Comparison of ENCODE assay signal across 21 cellular contexts in the genomic region with DNA sequence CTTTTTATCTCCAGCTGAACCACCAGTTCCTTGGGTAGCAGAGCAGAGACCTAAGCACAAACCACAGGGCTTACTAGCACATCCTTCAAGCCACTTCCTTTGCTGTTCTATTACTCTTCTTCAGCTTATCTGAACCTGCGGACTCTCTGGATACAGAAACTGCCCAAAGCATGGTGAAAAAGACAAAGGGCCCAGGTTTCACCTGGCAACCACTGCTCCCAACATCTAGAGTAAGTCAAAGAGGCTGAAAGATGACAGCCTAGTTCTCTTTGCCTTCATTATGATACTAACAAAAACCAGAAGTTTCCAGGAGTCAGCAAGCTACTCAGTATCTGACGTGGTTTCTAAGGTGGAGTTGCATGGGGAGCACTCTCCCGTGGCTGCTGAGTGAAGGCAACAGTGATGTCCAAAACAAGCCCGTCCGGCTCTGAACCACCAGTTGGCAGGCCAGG. TPM values are rescaled to one million over a fixed set of nuclear protein-coding genes. Genes with fewer than 3 reads are reported as not detected.
A peak's percentile ranks its signal among the peaks of the same experiment; 100 is the strongest.
DNase-seq lines count a peak whose midpoint lies in the region; ATAC-seq, FAIRE-seq and TF ChIP-seq lines count a peak whose summit lies in the region.
"Had no signal": no experiment of that assay in that cellular context is flagged by ENCODE, and none has a peak within 500 bp of the region (broad histone marks: within the 10 kb centered on the region; RNA-seq: fewer than 3 reads in every experiment).

No MANE protein-coding gene starts in this region.

- intact Hi-C loops in psoas muscle (cut with DNase I), result loop anchor here in 1 of 2 donors (5.0 kb wide), 1 partner anchor 43 kb away; a partner anchor contains a TSS
- intact Hi-C loops in HepG2 (cut with micrococcal nuclease; ENCODE audit: unreplicated experiment), result no loop called here

- no peak for FAIRE-seq in HepG2 (lab: Jason Lieb, UNC)
- FAIRE-seq: endometrium, GM12891 had no signal

- 87 to 96% (median 88%) methylated on average over 5 of the region's 5 CpGs for WGBS in psoas muscle, 3 donors
- 95% methylated on average over 5 of the region's 5 CpGs for WGBS in HepG2 (ENCODE audit: low lambda C conversion rate)

- no peaks in the 10 kb centered on the region for H3K9me3 Mint-ChIP-seq in activated T-cell treated with anti-CD3 and anti-CD28 coated beads, Interleukin-2, amount 50 U/mL, for 24 hours
- H3K9me3 Mint-ChIP-seq in activated naive CD8-positive, alpha-beta T cell (ENCODE audit: low read depth), result no peaks in the 10 kb centered on the region

- TF ChIP-seq RAD21 in HepG2 (CRISPR knock-in tag; IDR thresholded peaks at IDR 0.05), result no peak

- ATAC-seq in T-helper 17 cell, result peak; percentile 89
- no peak for ATAC-seq in psoas muscle
- ATAC-seq in HG03196 (IDR thresholded peaks at IDR 0.05; ENCODE audit: unreplicated experiment), result no peak
- ATAC-seq in HepG2, result no peak
- ATAC-seq: left lung, Panc1 had no signal

- no peak for TF ChIP-seq POLR2A in HepG2 (IDR thresholded peaks at IDR 0.05; ENCODE audit: insufficient read depth in 1 of 2, low read depth in 2 of 2, low read length in 2 of 2)

- CTCF ChIA-PET in HepG2 (lab: Yijun Ruan, JAX; ENCODE audit: low intra/inter-chr PET ratio, low total read pairs), result no interaction called here

- in situ Hi-C loops in HepG2 (cut with HindIII; ENCODE audit: extremely low pct_ligation_motif_present, low pct_unique_long_range_greater_than_20kb), result no loop called here

- no peak for DNase-seq in activated T-cell treated with anti-CD3 and anti-CD28 coated beads, Interleukin-2, amount 50 U/mL, for 24 hours
- DNase-seq in activated T-cell treated with anti-CD3 and anti-CD28 coated beads for 4 hours (no peak), T-helper 17 cell (no peak), psoas muscle (no peak), SKM-1 treated with dmso at 0.1 percent for 144 hours (lab: John Stamatoyannopoulos, UW; ENCODE audit: unreplicated experiment) (no peak), HepG2 (ENCODE audit: low spot score) (no peak)
- DNase-seq: activated CD4-positive, alpha-beta T cell treated with anti-CD3 and anti-CD28 coated beads for 48 hours; left lung; MV-4-11; NCI-H187 treated with DMSO at 0.1 percent for 48 hours; NCI-H226; occipital lobe; T-helper 9 cell had no signal

- H4K20me1 ChIP-seq in HepG2 (ENCODE audit: insufficient read depth, low read length), result no peaks in the 10 kb centered on the region
- H4K20me1 ChIP-seq: BLaER1 had no signal

- POLR2A ChIA-PET in HepG2 (lab: Yijun Ruan, JAX), result interaction anchor here (0.9 kb wide), 1 partner anchor 321 kb away, joined by 3 read pairs; no protein-coding TSS in a partner anchor

- H3K4me3 ChIP-seq in psoas muscle, result no peak overlapping the region
- H3K4me3 ChIP-seq in HepG2 (replicated peaks in 1 of 3; ENCODE audit: insufficient read depth in 1 of 3, low read depth in 2 of 3, low read length in 3 of 3), result no peak overlapping the region
- H3K4me3 ChIP-seq: BLaER1, HAP-1, left lung, SJSA1 had no signal

- H3K4me2 ChIP-seq in HepG2 (ENCODE audit: low read depth, low read length), result no peak overlapping the region
- H3K4me2 ChIP-seq: BLaER1 had no signal

- H3K27ac ChIP-seq in psoas muscle (peak overlapping the region; percentile 92), HepG2 (ENCODE audit: extremely low read length, insufficient read depth, low read length) (no peak overlapping the region)
- H3K27ac ChIP-seq: BLaER1, SJSA1 had no signal

- no peaks in the 10 kb centered on the region for H3K27me3 Mint-ChIP-seq in activated T-cell treated with anti-CD3 and anti-CD28 coated beads, Interleukin-2, amount 50 U/mL, for 24 hours
- H3K27me3 Mint-ChIP-seq in T-helper 17 cell, result no peaks in the 10 kb centered on the region
- H3K27me3 Mint-ChIP-seq in activated naive CD8-positive, alpha-beta T cell, result no peaks in the 10 kb centered on the region

- H3K27me3 ChIP-seq in psoas muscle (ENCODE audit: insufficient read depth in 3 of 3, low read length in 2 of 3), result no peaks in the 10 kb centered on the region
- no peaks in the 10 kb centered on the region for H3K27me3 ChIP-seq in HepG2 (ENCODE audit: control insufficient read depth in 1 of 2, insufficient read depth in 2 of 2, low read length in 2 of 2)
- H3K27me3 ChIP-seq: BLaER1, left lung, SJSA1 had no signal

- H3K79me2 ChIP-seq in HepG2 (ENCODE audit: insufficient read depth, low read length), result no peaks in the 10 kb centered on the region

- peak overlapping the region; percentile 7 for H3K4me3 Mint-ChIP-seq in activated T-cell treated with anti-CD3 and anti-CD28 coated beads, Interleukin-2, amount 50 U/mL, for 24 hours
- peak overlapping the region; percentile 59 for H3K4me3 Mint-ChIP-seq in T-helper 17 cell
- peak overlapping the region; percentile 14 for H3K4me3 Mint-ChIP-seq in activated naive CD8-positive, alpha-beta T cell

- H3K4me1 ChIP-seq in psoas muscle (peaks cover 29% of the 10 kb centered on the region), HepG2 (ENCODE audit: insufficient read depth, low read length) (peaks cover 10% of the 10 kb centered on the region)
- H3K4me1 ChIP-seq: BLaER1, left lung, SJSA1 had no signal

- TF ChIP-seq EP300 in HepG2 (IDR thresholded peaks at IDR 0.05; ENCODE audit: low read depth in 2 of 2, low read length in 2 of 2), result no peak
- TF ChIP-seq EP300 in HepG2 (CRISPR knock-in tag; IDR thresholded peaks at IDR 0.05; ENCODE audit: borderline replicate concordance), result no peak

- H3K9me3 ChIP-seq in T-helper 17 cell (ENCODE audit: control insufficient read depth, low read length, poor library complexity, severe bottlenecking) (no peaks in the 10 kb centered on the region), psoas muscle (no peaks in the 10 kb centered on the region), HepG2 (ENCODE audit: low read length) (no peaks in the 10 kb centered on the region)
- H3K9me3 ChIP-seq: BLaER1, HAP-1, left lung, SJSA1 had no signal

- H3K27ac Mint-ChIP-seq in activated T-cell treated with anti-CD3 and anti-CD28 coated beads, Interleukin-2, amount 50 U/mL, for 24 hours, result peak overlapping the region; percentile 90
- peak overlapping the region; percentile 93 for H3K27ac Mint-ChIP-seq in T-helper 17 cell
- H3K27ac Mint-ChIP-seq in activated naive CD8-positive, alpha-beta T cell, result peak overlapping the region; percentile 74

- peaks cover 85% of the 10 kb centered on the region for H3K36me3 Mint-ChIP-seq in activated T-cell treated with anti-CD3 and anti-CD28 coated beads, Interleukin-2, amount 50 U/mL, for 24 hours (ENCODE audit: low read depth)
- H3K36me3 Mint-ChIP-seq in T-helper 17 cell (ENCODE audit: low read depth), result no peaks in the 10 kb centered on the region
- peaks cover 11% of the 10 kb centered on the region for H3K36me3 Mint-ChIP-seq in activated naive CD8-positive, alpha-beta T cell

- no peak overlapping the region for H3K9ac ChIP-seq in HepG2 (ENCODE audit: insufficient read depth, low read depth, low read length)
- H3K9ac ChIP-seq: BLaER1 had no signal

- H2AFZ ChIP-seq in HepG2 (ENCODE audit: low read length), result no peak overlapping the region

- no TSS peak for BruUV-seq in HepG2 (replicated peaks; lab: Mats Ljungman, UMichigan)

- H3K4me1 Mint-ChIP-seq in activated T-cell treated with anti-CD3 and anti-CD28 coated beads, Interleukin-2, amount 50 U/mL, for 24 hours (ENCODE audit: low read depth), result peaks cover 31% of the 10 kb centered on the region
- peaks cover 39% of the 10 kb centered on the region for H3K4me1 Mint-ChIP-seq in T-helper 17 cell
- H3K4me1 Mint-ChIP-seq in activated naive CD8-positive, alpha-beta T cell (ENCODE audit: low read depth), result peaks cover 31% of the 10 kb centered on the region

- H3K36me3 ChIP-seq in psoas muscle (ENCODE audit: insufficient read depth in 1 of 2, low read depth in 1 of 2) (peaks cover 8 to 69% of the 10 kb centered on the region in 2 donors), HepG2 (replicated peaks in 1 of 2; ENCODE audit: control insufficient read depth in 1 of 2, insufficient read depth in 2 of 2, low read length in 2 of 2) (peaks cover 26 to 77% of the 10 kb centered on the region in 2 experiments)

- TF ChIP-seq CTCF in psoas muscle (IDR thresholded peaks at IDR 0.05), result no peak
- no peak for TF ChIP-seq CTCF in HepG2 (CRISPR knock-in tag; IDR thresholded peaks at IDR 0.05)

RNA-seq across cellular contexts. Expression of a gene that starts 43.4 kb away (rescaled TPM):
- total RNA-seq in T-helper 17 cell, result 10 to 100 TPM; 57.4 to 61.2 TPM
- total RNA-seq in psoas muscle, result 10 to 100 TPM; 49.2 to 55.3 (median 50.6) TPM
- 100 to 1,000 TPM in 1 of 3 donors, 10 to 100 TPM in 2; 25.9 to 101 (median 32.6) TPM for polyA plus RNA-seq in psoas muscle
- total RNA-seq in HepG2 (2016; rRNA removed; fragmentation: Illumina TruSeq; extraction: Trizol), result 37.3 and 43.9 TPM in 2 replicates
- total RNA-seq in HepG2 (2016; cell fraction: cytosol; rRNA removed; fragmentation: Illumina TruSeq; extraction: Trizol; ENCODE audit: low read depth), result 7.8 and 8.3 TPM in 2 replicates
- total RNA-seq in HepG2 (2016; cell fraction: insoluble cytoplasmic fraction; rRNA removed; fragmentation: Illumina TruSeq; extraction: Trizol), result 35.6 and 36.6 TPM in 2 replicates
- total RNA-seq in HepG2 (2016; cell fraction: membrane; rRNA removed; fragmentation: Illumina TruSeq; extraction: Trizol), result 26.4 and 26.5 TPM in 2 replicates
- total RNA-seq in HepG2 (2016; cell fraction: nucleus; rRNA removed; fragmentation: Illumina TruSeq; extraction: Trizol), result 40.0 and 44.1 TPM in 2 replicates
- 20.8 and 28.2 TPM in 2 replicates for polyA plus RNA-seq in HepG2 (2011; rRNA removed)
- polyA plus RNA-seq in HepG2 (2011; cell fraction: cytosol; rRNA removed), result 17.0 and 17.8 TPM in 2 replicates
- 63.0 and 65.8 TPM in 2 replicates for polyA plus RNA-seq in HepG2 (2011; cell fraction: nucleus; rRNA removed)
- polyA plus RNA-seq in HepG2 (2012), result 28.9 and 35.1 TPM in 2 replicates
- 3.4 TPM in 2 replicates for polyA plus RNA-seq in HepG2 (2016; cell fraction: cytosol; fragmentation: Illumina TruSeq; extraction: Trizol; ENCODE audit: low read depth)
- polyA plus RNA-seq in HepG2 (2016; cell fraction: insoluble cytoplasmic fraction; fragmentation: Illumina TruSeq; extraction: Trizol; ENCODE audit: low read depth), result 26.9 and 34.3 TPM in 2 replicates
- 12.0 and 12.5 TPM in 2 replicates for polyA plus RNA-seq in HepG2 (2016; cell fraction: membrane; fragmentation: Illumina TruSeq; extraction: Trizol; ENCODE audit: low read depth)
- polyA plus RNA-seq in HepG2 (2016; cell fraction: nucleus; fragmentation: Illumina TruSeq; extraction: Trizol; ENCODE audit: insufficient read depth, low read depth), result 50.8 and 58.3 TPM in 2 replicates
- polyA minus RNA-seq in HepG2 (2011; rRNA and poly(A)+ RNA removed; ENCODE audit: low replicate concordance), result 85.2 and 180 TPM in 2 replicates
- 19.0 and 20.2 TPM in 2 replicates for polyA minus RNA-seq in HepG2 (2011; cell fraction: cytosol; rRNA and poly(A)+ RNA removed)
- polyA minus RNA-seq in HepG2 (2011; cell fraction: nucleus; rRNA and poly(A)+ RNA removed), result 73.1 and 81.1 TPM in 2 replicates

RNA-seq across cellular contexts. Expression of a gene that starts 47.8 kb away (rescaled TPM):
- total RNA-seq in T-helper 17 cell (not detected), psoas muscle (not detected), HepG2 (2016; rRNA removed; fragmentation: Illumina TruSeq; extraction: Trizol) (0.02 TPM in 1 of 2 replicates, not detected in the other)
- polyA plus RNA-seq in psoas muscle (under 1 TPM in 1 of 3 donors, not detected in 2; 0.01 TPM), HepG2 (2011; rRNA removed) (0.08 and 0.22 TPM in 2 replicates)
- not detected in 2 replicates for total RNA-seq in HepG2 (2016; cell fraction: cytosol; rRNA removed; fragmentation: Illumina TruSeq; extraction: Trizol; ENCODE audit: low read depth)
- 0.02 TPM in 1 of 2 replicates, not detected in the other for total RNA-seq in HepG2 (2016; cell fraction: insoluble cytoplasmic fraction; rRNA removed; fragmentation: Illumina TruSeq; extraction: Trizol)
- 0.03 TPM in 1 of 2 replicates, not detected in the other for total RNA-seq in HepG2 (2016; cell fraction: membrane; rRNA removed; fragmentation: Illumina TruSeq; extraction: Trizol)
- 0.12 and 0.16 TPM in 2 replicates for total RNA-seq in HepG2 (2016; cell fraction: nucleus; rRNA removed; fragmentation: Illumina TruSeq; extraction: Trizol)
- 0.01 and 0.03 TPM in 2 replicates for polyA plus RNA-seq in HepG2 (2011; cell fraction: cytosol; rRNA removed)
- polyA plus RNA-seq in HepG2 (2011; cell fraction: nucleus; rRNA removed), result 1.2 and 1.4 TPM in 2 replicates
- 0.09 and 0.15 TPM in 2 replicates for polyA plus RNA-seq in HepG2 (2012)
- polyA plus RNA-seq in HepG2 (2016; cell fraction: cytosol; fragmentation: Illumina TruSeq; extraction: Trizol; ENCODE audit: low read depth), result not detected in 2 replicates
- polyA plus RNA-seq in HepG2 (2016; cell fraction: insoluble cytoplasmic fraction; fragmentation: Illumina TruSeq; extraction: Trizol; ENCODE audit: low read depth), result not detected in 2 replicates
- polyA plus RNA-seq in HepG2 (2016; cell fraction: membrane; fragmentation: Illumina TruSeq; extraction: Trizol; ENCODE audit: low read depth), result not detected in 2 replicates
- polyA plus RNA-seq in HepG2 (2016; cell fraction: nucleus; fragmentation: Illumina TruSeq; extraction: Trizol; ENCODE audit: insufficient read depth, low read depth), result 0.12 and 0.25 TPM in 2 replicates
- 0.07 and 0.16 TPM in 2 replicates for polyA minus RNA-seq in HepG2 (2011; rRNA and poly(A)+ RNA removed; ENCODE audit: low replicate concordance)
- not detected in 2 replicates for polyA minus RNA-seq in HepG2 (2011; cell fraction: cytosol; rRNA and poly(A)+ RNA removed)
- polyA minus RNA-seq in HepG2 (2011; cell fraction: nucleus; rRNA and poly(A)+ RNA removed), result 0.25 and 0.26 TPM in 2 replicates
- total RNA-seq: SJSA1 had no signal

RNA-seq across cellular contexts. Expression of a gene that starts 58.2 kb away (rescaled TPM):
- total RNA-seq in T-helper 17 cell (100 to 1,000 TPM; 126 to 139 TPM), psoas muscle (10 to 100 TPM; 25.7 to 73.6 (median 37.8) TPM), HepG2 (2016; rRNA removed; fragmentation: Illumina TruSeq; extraction: Trizol) (8.0 and 9.5 TPM in 2 replicates)
- polyA plus RNA-seq in psoas muscle (10 to 100 TPM; 12.9 to 29.9 (median 18.2) TPM), HepG2 (2011; rRNA removed) (6.0 and 7.4 TPM in 2 replicates)
- total RNA-seq in HepG2 (2016; cell fraction: cytosol; rRNA removed; fragmentation: Illumina TruSeq; extraction: Trizol; ENCODE audit: low read depth), result 2.9 and 3.5 TPM in 2 replicates
- 8.1 and 9.8 TPM in 2 replicates for total RNA-seq in HepG2 (2016; cell fraction: insoluble cytoplasmic fraction; rRNA removed; fragmentation: Illumina TruSeq; extraction: Trizol)
- total RNA-seq in HepG2 (2016; cell fraction: membrane; rRNA removed; fragmentation: Illumina TruSeq; extraction: Trizol), result 6.9 and 8.7 TPM in 2 replicates
- total RNA-seq in HepG2 (2016; cell fraction: nucleus; rRNA removed; fragmentation: Illumina TruSeq; extraction: Trizol), result 7.0 and 7.5 TPM in 2 replicates
- 3.4 and 7.0 TPM in 2 replicates for polyA plus RNA-seq in HepG2 (2011; cell fraction: cytosol; rRNA removed)
- 11.9 and 13.3 TPM in 2 replicates for polyA plus RNA-seq in HepG2 (2011; cell fraction: nucleus; rRNA removed)
- 4.7 and 5.3 TPM in 2 replicates for polyA plus RNA-seq in HepG2 (2012)
- polyA plus RNA-seq in HepG2 (2016; cell fraction: cytosol; fragmentation: Illumina TruSeq; extraction: Trizol; ENCODE audit: low read depth), result 3.1 and 4.1 TPM in 2 replicates
- 9.9 and 12.2 TPM in 2 replicates for polyA plus RNA-seq in HepG2 (2016; cell fraction: insoluble cytoplasmic fraction; fragmentation: Illumina TruSeq; extraction: Trizol; ENCODE audit: low read depth)
- 6.1 and 8.5 TPM in 2 replicates for polyA plus RNA-seq in HepG2 (2016; cell fraction: membrane; fragmentation: Illumina TruSeq; extraction: Trizol; ENCODE audit: low read depth)
- polyA plus RNA-seq in HepG2 (2016; cell fraction: nucleus; fragmentation: Illumina TruSeq; extraction: Trizol; ENCODE audit: insufficient read depth, low read depth), result 12.7 and 13.7 TPM in 2 replicates
- 1.4 and 6.4 TPM in 2 replicates for polyA minus RNA-seq in HepG2 (2011; rRNA and poly(A)+ RNA removed; ENCODE audit: low replicate concordance)
- 3.0 and 4.0 TPM in 2 replicates for polyA minus RNA-seq in HepG2 (2011; cell fraction: cytosol; rRNA and poly(A)+ RNA removed)
- polyA minus RNA-seq in HepG2 (2011; cell fraction: nucleus; rRNA and poly(A)+ RNA removed), result 3.2 and 4.2 TPM in 2 replicates

Comparison
In these comparisons a context has a peak if more than half of its experiments do, and no peak if none do; other contexts are left out.
1. H3K4me3 Mint-ChIP-seq: peak in every context shown above with its lines; median percentile 59 in T-helper 17 cell; 14 in activated naive CD8-positive, alpha-beta T cell; 7 in activated T-cell treated with anti-CD3 and anti-CD28 coated beads, Interleukin-2, amount 50 U/mL, for 24 hours.